In the genomic region with DNA sequence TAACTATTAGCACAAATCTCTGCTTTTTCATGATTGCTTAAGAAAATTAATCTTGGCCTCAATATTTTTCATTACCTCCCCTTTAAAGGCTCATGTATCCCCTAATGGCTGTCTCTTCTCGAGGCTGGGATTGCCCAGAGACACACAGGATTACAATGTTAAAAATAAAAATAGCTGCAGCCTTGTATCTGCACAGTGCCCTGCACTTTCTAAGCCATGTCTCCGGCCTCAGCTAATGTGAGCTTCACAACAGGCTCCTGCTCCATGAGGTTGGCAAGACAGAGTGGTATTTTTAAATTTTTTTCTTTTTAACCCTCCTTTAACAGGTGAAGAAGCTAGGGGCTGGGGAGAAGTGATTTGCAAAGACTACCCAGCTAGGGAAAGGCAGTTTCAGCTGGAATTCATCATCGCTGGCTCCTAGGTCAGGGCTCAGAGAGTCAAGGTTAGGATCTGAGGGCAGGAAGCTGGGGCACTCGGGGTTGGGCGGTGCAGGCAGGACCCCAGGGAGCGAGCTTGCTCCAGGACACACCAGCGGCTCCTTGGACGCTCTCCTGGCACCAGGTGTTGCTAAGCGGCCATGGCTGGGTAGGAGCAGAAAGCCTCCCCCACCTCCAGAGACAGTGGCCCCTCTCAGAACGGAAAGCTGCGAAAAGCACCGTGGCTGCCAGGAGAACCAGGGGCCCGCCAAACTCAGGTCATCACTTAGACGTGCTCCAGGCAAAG, we compare ENCODE assay signal across 1 cellular context.
TF ChIP-seq lines count a peak whose summit lies in the region.

No MANE protein-coding gene starts in this region.

TF ChIP-seq in H1, 55 proteins besides CTCF, POLR2A, EP300 and RAD21:
- TF ChIP-seq SP1 (IDR thresholded peaks at IDR 0.05; ENCODE audit: low read depth, low read length) (no peak), SP2 (IDR thresholded peaks at IDR 0.05; ENCODE audit: low read length) (no peak), SIN3A (conservative IDR thresholded peaks at IDR 0.05 in 1 of 2, IDR thresholded peaks at IDR 0.05 in 1 of 2; ENCODE audit: low read depth in 1 of 2, low read length in 2 of 2) (no peak), FOSL1 (IDR thresholded peaks at IDR 0.05; ENCODE audit: insufficient read depth, low read depth, low read length) (no peak), CBX8 (IDR thresholded peaks at IDR 0.05; ENCODE audit: borderline replicate concordance, low read depth, low read length) (no peak), JUN (IDR thresholded peaks at IDR 0.05; ENCODE audit: low read depth, low read length) (no peak), BCL11A (IDR thresholded peaks at IDR 0.05; ENCODE audit: low read depth in 2 of 2, low read length in 2 of 2) (no peak)
- TF ChIP-seq, protein P1, sequence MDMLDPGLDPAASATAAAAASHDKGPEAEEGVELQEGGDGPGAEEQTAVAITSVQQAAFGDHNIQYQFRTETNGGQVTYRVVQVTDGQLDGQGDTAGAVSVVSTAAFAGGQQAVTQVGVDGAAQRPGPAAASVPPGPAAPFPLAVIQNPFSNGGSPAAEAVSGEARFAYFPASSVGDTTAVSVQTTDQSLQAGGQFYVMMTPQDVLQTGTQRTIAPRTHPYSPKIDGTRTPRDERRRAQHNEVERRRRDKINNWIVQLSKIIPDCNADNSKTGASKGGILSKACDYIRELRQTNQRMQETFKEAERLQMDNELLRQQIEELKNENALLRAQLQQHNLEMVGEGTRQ (IDR thresholded peaks at IDR 0.05; ENCODE audit: low read length) = no peak
